In genomic region chrX:14363719-14364118, GRCh38 we compare ENCODE assay signal across 26 cellular contexts.
DNase-seq lines count a peak whose midpoint lies in the region; ATAC-seq and TF ChIP-seq lines count a peak whose summit lies in the region.
"Had no signal": no experiment of that assay in that cellular context is flagged by ENCODE, and none has a peak within 500 bp of the region (broad histone marks: within the 10 kb centered on the region; RNA-seq: fewer than 3 reads in every experiment).

No MANE protein-coding gene starts in this region.

- no peak overlapping the region for H3K27ac Mint-ChIP-seq in MCF 10A (ENCODE audit: low read depth, unreplicated experiment)
- H3K27ac Mint-ChIP-seq in activated naive CD4-positive, alpha-beta T cell treated with anti-CD3 and anti-CD28 coated beads, Interleukin-2, amount 10 ng/mL, durations not matched to agents 7 days and 5 days = no peak overlapping the region
- H3K27ac Mint-ChIP-seq: B cell had no signal

- H3K27me3 ChIP-seq in mammary epithelial cell (ENCODE audit: insufficient read depth, low read length) (no peaks in the 10 kb centered on the region), RWPE2 (ENCODE audit: insufficient read depth, poor library complexity, severe bottlenecking) (no peaks in the 10 kb centered on the region), smooth muscle cell (ENCODE audit: low read depth) (no peaks in the 10 kb centered on the region)

- H3F3A ChIP-seq in smooth muscle cell (ENCODE audit: low read depth) = no peaks in the 10 kb centered on the region

- BruUV-seq in mammary epithelial cell (replicated peaks; lab: Mats Ljungman, UMichigan) (no TSS peak), MCF 10A (replicated peaks; lab: Mats Ljungman, UMichigan) (no TSS peak)

- H3K9me3 Mint-ChIP-seq in MCF 10A (ENCODE audit: unreplicated experiment) = no peaks in the 10 kb centered on the region
- no peaks in the 10 kb centered on the region for H3K9me3 Mint-ChIP-seq in activated naive CD4-positive, alpha-beta T cell treated with anti-CD3 and anti-CD28 coated beads, Interleukin-2, amount 10 ng/mL, durations not matched to agents 7 days and 5 days

- no peak overlapping the region for H2AFZ ChIP-seq in mammary epithelial cell (ENCODE audit: low read depth, low read length)
- H2AFZ ChIP-seq in smooth muscle cell (ENCODE audit: low read depth) = no peak overlapping the region
- H2AFZ ChIP-seq: GM23338 had no signal

- H3K4me1 ChIP-seq in mammary epithelial cell (ENCODE audit: insufficient read depth, low read length) (peaks cover 11% of the 10 kb centered on the region), RWPE2 (ENCODE audit: insufficient read depth, poor library complexity, severe bottlenecking) (no peaks in the 10 kb centered on the region), smooth muscle cell (ENCODE audit: low read depth) (peaks cover 5% of the 10 kb centered on the region)
- H3K4me1 ChIP-seq: HAP-1 had no signal

- H3K36me3 ChIP-seq in mammary epithelial cell (ENCODE audit: insufficient read depth, low read length) = no peaks in the 10 kb centered on the region
- H3K36me3 ChIP-seq in RWPE2 (ENCODE audit: low read depth) = no peaks in the 10 kb centered on the region
- no peaks in the 10 kb centered on the region for H3K36me3 ChIP-seq in smooth muscle cell (ENCODE audit: low read depth)
- H3K36me3 ChIP-seq: HAP-1 had no signal

- H3K4me2 ChIP-seq in mammary epithelial cell (ENCODE audit: insufficient read depth, low read depth, low read length) (no peak overlapping the region), smooth muscle cell (no peak overlapping the region)
- H3K4me2 ChIP-seq: GM23338 had no signal

- H3K27ac ChIP-seq in mammary epithelial cell (ENCODE audit: insufficient read depth, low read depth, low read length) (no peak overlapping the region), RWPE2 (ENCODE audit: poor library complexity, severe bottlenecking) (no peak overlapping the region), smooth muscle cell (ENCODE audit: low read depth) (peak overlapping the region; percentile 37)
- H3K27ac ChIP-seq: 22Rv1, C4-2B, SK-N-MC had no signal

- H3K27me3 Mint-ChIP-seq in MCF 10A (ENCODE audit: insufficient read depth, unreplicated experiment) = no peaks in the 10 kb centered on the region
- H3K27me3 Mint-ChIP-seq in activated naive CD4-positive, alpha-beta T cell treated with anti-CD3 and anti-CD28 coated beads, Interleukin-2, amount 10 ng/mL, durations not matched to agents 7 days and 5 days = no peaks in the 10 kb centered on the region
- H3K27me3 Mint-ChIP-seq: B cell had no signal

- POLR2A ChIA-PET in MCF 10A (lab: Yijun Ruan, JAX) = interaction anchor here (0.6 kb wide), 1 partner anchor 1191 kb away, joined by 5 read pairs; no protein-coding TSS in a partner anchor

- H3K4me3 Mint-ChIP-seq in MCF 10A (ENCODE audit: unreplicated experiment) = no peak overlapping the region
- H3K4me3 Mint-ChIP-seq in activated naive CD4-positive, alpha-beta T cell treated with anti-CD3 and anti-CD28 coated beads, Interleukin-2, amount 10 ng/mL, durations not matched to agents 7 days and 5 days = no peak overlapping the region
- H3K4me3 Mint-ChIP-seq: B cell, GM23338 had no signal

- TF ChIP-seq CTCF in mammary epithelial cell (conservative IDR thresholded peaks at IDR 0.05 in 1 of 2, IDR thresholded peaks at IDR 0.05 in 1 of 2; ENCODE audit: extremely low read depth in 1 of 2, insufficient read depth in 1 of 2, low read depth in 1 of 2, low read length in 2 of 2) = no peak
- no peak for TF ChIP-seq CTCF in MCF 10A (IDR thresholded peaks at IDR 0.05; ENCODE audit: unreplicated experiment)
- no peak for TF ChIP-seq CTCF in RWPE2 (IDR thresholded peaks at IDR 0.05; ENCODE audit: poor library complexity, severe bottlenecking)
- TF ChIP-seq CTCF in fibroblast of mammary gland (conservative IDR thresholded peaks at IDR 0.05; ENCODE audit: control insufficient read depth, insufficient read depth, low read depth, low read length) = no peak
- TF ChIP-seq CTCF in smooth muscle cell (IDR thresholded peaks at IDR 0.05; ENCODE audit: borderline replicate concordance, insufficient read depth, poor library complexity, severe bottlenecking) = no peak

- CTCF ChIA-PET in mammary epithelial cell (lab: Charles Lee; ENCODE audit: low non-redundant PET) = no interaction called here
- CTCF ChIA-PET in MCF 10A (lab: Yijun Ruan, JAX) = interaction anchor here (0.6 to 1.1 kb wide), 4 partner anchors 28 to 444 kb away, joined by 3 to 6 read pairs (median 3); no protein-coding TSS in a partner anchor
- CTCF ChIA-PET in activated naive CD4-positive, alpha-beta T cell treated with anti-CD3 and anti-CD28 coated beads, Interleukin-2, amount 10 ng/mL, durations not matched to agents 7 days and 5 days (lab: Charles Lee) = no interaction called here

- H3K79me2 ChIP-seq in mammary epithelial cell (ENCODE audit: insufficient read depth, low read length) (no peaks in the 10 kb centered on the region), smooth muscle cell (ENCODE audit: low read depth) (no peaks in the 10 kb centered on the region)

- dilution Hi-C loops in mammary epithelial cell (cut with HindIII; ENCODE audit: low sequenced_read_pairs) = no loop called here

- H3K9ac ChIP-seq in mammary epithelial cell (ENCODE audit: insufficient read depth, low read length) (no peak overlapping the region), smooth muscle cell (ENCODE audit: low read depth) (no peak overlapping the region)

- no peaks in the 10 kb centered on the region for H4K20me1 ChIP-seq in mammary epithelial cell (ENCODE audit: insufficient read depth, low read length)
- H4K20me1 ChIP-seq in smooth muscle cell (ENCODE audit: low read depth) = no peaks in the 10 kb centered on the region

- DNase-seq in mammary epithelial cell (peak; percentile 38), MCF 10A (ENCODE audit: unreplicated experiment) (no peak), RWPE2 (ENCODE audit: low spot score) (no peak), fibroblast of mammary gland (ENCODE audit: low read depth) (peak; percentile 28), smooth muscle cell (lab: John Stamatoyannopoulos, UW; ENCODE audit: unreplicated experiment) (no peak), NCI-H1436 treated with DMSO at 0.1 percent for 48 hours (lab: John Stamatoyannopoulos, UW) (no peak), DMS153 treated with DMSO at 0.1 percent for 48 hours (lab: John Stamatoyannopoulos, UW; ENCODE audit: unreplicated experiment) (no peak)
- no peak for DNase-seq in activated naive CD4-positive, alpha-beta T cell treated with anti-CD3 and anti-CD28 coated beads, Interleukin-2, amount 10 ng/mL, durations not matched to agents 7 days and 5 days
- DNase-seq: Calu3, IMR-90, KG1, NCI-H1092 treated with DMSO at 0.1 percent for 48 hours, NCI-H146, NCI-H1930, NCI-H2107, NCI-H446, NCI-H524 treated with DMSO at 0.1 percent for 48 hours, NCI-H774, RPMI8226, SHP77 treated with DMSO at 0.1 percent for 48 hours had no signal

- in situ Hi-C loops in mammary epithelial cell (cut with MboI; ENCODE audit: low sequenced_read_pairs in 2 of 2) = no loop called here

- H3K4me3 ChIP-seq in mammary epithelial cell (replicated peaks in 1 of 3; ENCODE audit: insufficient read depth in 1 of 3, low read depth in 2 of 3, low read length in 3 of 3) (no peak overlapping the region), RWPE2 (ENCODE audit: severe bottlenecking) (no peak overlapping the region), fibroblast of mammary gland (ENCODE audit: control insufficient read depth, low read depth, low read length) (no peak overlapping the region), smooth muscle cell (no peak overlapping the region)
- H3K4me3 ChIP-seq: GM23338, HAP-1, SK-N-MC had no signal

- no peaks in the 10 kb centered on the region for H3K4me1 Mint-ChIP-seq in MCF 10A (ENCODE audit: insufficient read depth, unreplicated experiment)
- H3K4me1 Mint-ChIP-seq in activated naive CD4-positive, alpha-beta T cell treated with anti-CD3 and anti-CD28 coated beads, Interleukin-2, amount 10 ng/mL, durations not matched to agents 7 days and 5 days = no peaks in the 10 kb centered on the region
- H3K4me1 Mint-ChIP-seq: B cell had no signal

- WGBS in mammary epithelial cell (ENCODE audit: low coverage, missing lambda C conversion rate) = 77% methylated on average over 4 of the region's 4 CpGs
- WGBS in smooth muscle cell (ENCODE audit: low lambda C conversion rate) = 38% methylated on average over 4 of the region's 4 CpGs

- H3K36me3 Mint-ChIP-seq in MCF 10A (ENCODE audit: insufficient read depth, unreplicated experiment) = no peaks in the 10 kb centered on the region
- no peaks in the 10 kb centered on the region for H3K36me3 Mint-ChIP-seq in activated naive CD4-positive, alpha-beta T cell treated with anti-CD3 and anti-CD28 coated beads, Interleukin-2, amount 10 ng/mL, durations not matched to agents 7 days and 5 days

- no peaks in the 10 kb centered on the region for H3K9me3 ChIP-seq in mammary epithelial cell (replicated peaks; ENCODE audit: insufficient read depth, low read length)
- H3K9me3 ChIP-seq in RWPE2 (ENCODE audit: severe bottlenecking) = no peaks in the 10 kb centered on the region
- H3K9me3 ChIP-seq in smooth muscle cell (replicated peaks; ENCODE audit: low read depth) = no peaks in the 10 kb centered on the region
- H3K9me3 ChIP-seq: HAP-1 had no signal

- 0 out of 3 replicates have a peak, but pooled peaks have one; percentile 25 for ATAC-seq in RWPE2 (ENCODE audit: low read depth)
- ATAC-seq: GM23338 had no signal

- intact Hi-C loops in mammary epithelial cell (cut with micrococcal nuclease) (no loop called here), MCF 10A (cut with micrococcal nuclease) (no loop called here)

Comparison
In these comparisons a context has a peak if more than half of its experiments do, and no peak if none do; other contexts are left out.
1. DNase-seq: peak in mammary epithelial cell (single experiment) and fibroblast of mammary gland (single experiment); none in MCF 10A (single experiment), RWPE2 (single experiment), smooth muscle cell (single experiment), NCI-H1436 treated with DMSO at 0.1 percent for 48 hours (single experiment), activated naive CD4-positive, alpha-beta T cell treated with anti-CD3 and anti-CD28 coated beads, Interleukin-2, amount 10 ng/mL, durations not matched to agents 7 days and 5 days (single experiment) and DMS153 treated with DMSO at 0.1 percent for 48 hours (single experiment).